ENCODE assay signal across 29 cellular contexts in genomic region chr5:42109006-42109572, GRCh38.
"Had no signal": no experiment of that assay in that cellular context is flagged by ENCODE, and none has a peak within 500 bp of the region (broad histone marks: within the 10 kb centered on the region; RNA-seq: fewer than 3 reads in every experiment).

No MANE protein-coding gene starts in this region.

- ATAC-seq: activated CD4-positive, CD25-positive, alpha-beta regulatory T cell treated with anti-CD3 and anti-CD28 coated beads, Interleukin-2, amount 50 U/mL, for 24 hours; esophagus mucosa; naive thymus-derived CD8-positive, alpha-beta T cell; stimulated activated effector memory CD8-positive, alpha-beta T cell treated with anti-CD3 and anti-CD28 coated beads, Interleukin-12 subunit alpha, Interleukin-12 subunit beta, amount 100 ng/mL, for 72 hours had no signal

- H3K27ac Mint-ChIP-seq: activated naive CD4-positive, alpha-beta T cell treated with anti-CD3 and anti-CD28 coated beads, Interleukin-2, amount 10 ng/mL, durations not matched to agents 7 days and 5 days; activated naive CD8-positive, alpha-beta T cell treated with anti-CD3 and anti-CD28 coated beads, Interleukin-2, amount 10 ng/mL, durations not matched to agents 7 days and 5 days; activated T-cell treated with anti-CD3 and anti-CD28 coated beads, Interleukin-2, amount 50 U/mL, for 24 hours; stimulated activated effector memory CD8-positive, alpha-beta T cell treated with anti-CD3 and anti-CD28 coated beads, Interleukin-12 subunit alpha, Interleukin-12 subunit beta, amount 100 ng/mL, for 72 hours; stimulated activated naive CD8-positive, alpha-beta T cell treated with anti-CD3 and anti-CD28 coated beads, Interleukin-15, Interleukin-2, amounts not matched to agents 100 ng/mL and 50 ng/mL, for 24 hours; type B pancreatic cell had no signal

- DNase-seq: activated CD4-positive, alpha-beta T cell treated with anti-CD3 and anti-CD28 coated beads for 48 hours; activated CD4-positive, alpha-beta T cell treated with anti-CD3 and anti-CD28 coated beads, Interleukin-2, amount 50 U/mL, for 48 hours; activated CD8-positive, alpha-beta memory T cell treated with anti-CD3 and anti-CD28 coated beads, Interleukin-2, amount 50 U/mL, for 4 hours; activated gamma-delta T cell; activated naive CD4-positive, alpha-beta T cell treated with anti-CD3 and anti-CD28 coated beads, Interleukin-2, amount 10 ng/mL, durations not matched to agents 7 days and 5 days; activated naive CD8-positive, alpha-beta T cell treated with anti-CD3 and anti-CD28 coated beads, Interleukin-2, amount 10 ng/mL, durations not matched to agents 7 days and 5 days; activated T-cell treated with anti-CD3 and anti-CD28 coated beads, Interleukin-2, amount 50 U/mL, for 24 hours; central memory CD4-positive, alpha-beta T cell; head of caudate nucleus; hypothalamus; naive thymus-derived CD8-positive, alpha-beta T cell; nucleus accumbens; pancreas; retina; sigmoid colon; small intestine; stimulated activated CD4-positive, alpha-beta T cell treated with anti-CD3 and anti-CD28 coated beads, Interleukin-4, amount 100 ng/mL, for 24 hours; T-helper 9 cell; uterus had no signal

- H3K27ac ChIP-seq: ascending aorta, pancreas, prostate gland, sigmoid colon, thoracic aorta, uterus, VCaP had no signal

- H3K27me3 Mint-ChIP-seq: activated naive CD4-positive, alpha-beta T cell treated with anti-CD3 and anti-CD28 coated beads, Interleukin-2, amount 10 ng/mL, durations not matched to agents 7 days and 5 days; activated naive CD8-positive, alpha-beta T cell treated with anti-CD3 and anti-CD28 coated beads, Interleukin-2, amount 10 ng/mL, durations not matched to agents 7 days and 5 days; stimulated activated naive CD8-positive, alpha-beta T cell treated with anti-CD3 and anti-CD28 coated beads, Interleukin-15, Interleukin-2, amounts not matched to agents 100 ng/mL and 50 ng/mL, for 24 hours; type B pancreatic cell had no signal

- H3K4me1 ChIP-seq: ascending aorta, pancreas, prostate gland, sigmoid colon, uterus had no signal

- H3K4me1 Mint-ChIP-seq: activated naive CD4-positive, alpha-beta T cell treated with anti-CD3 and anti-CD28 coated beads, Interleukin-2, amount 10 ng/mL, durations not matched to agents 7 days and 5 days; activated naive CD8-positive, alpha-beta T cell treated with anti-CD3 and anti-CD28 coated beads, Interleukin-2, amount 10 ng/mL, durations not matched to agents 7 days and 5 days; naive thymus-derived CD8-positive, alpha-beta T cell; neural crest cell had no signal

- H3K36me3 Mint-ChIP-seq: activated naive CD4-positive, alpha-beta T cell treated with anti-CD3 and anti-CD28 coated beads, Interleukin-2, amount 10 ng/mL, durations not matched to agents 7 days and 5 days; activated naive CD8-positive, alpha-beta T cell treated with anti-CD3 and anti-CD28 coated beads, Interleukin-2, amount 10 ng/mL, durations not matched to agents 7 days and 5 days; stimulated activated effector memory CD8-positive, alpha-beta T cell treated with anti-CD3 and anti-CD28 coated beads, Interleukin-12 subunit alpha, Interleukin-12 subunit beta, amount 100 ng/mL, for 72 hours; type B pancreatic cell had no signal

- H3K4me3 Mint-ChIP-seq: activated naive CD4-positive, alpha-beta T cell treated with anti-CD3 and anti-CD28 coated beads, Interleukin-2, amount 10 ng/mL, durations not matched to agents 7 days and 5 days; activated naive CD8-positive, alpha-beta T cell treated with anti-CD3 and anti-CD28 coated beads, Interleukin-2, amount 10 ng/mL, durations not matched to agents 7 days and 5 days; activated T-cell treated with anti-CD3 and anti-CD28 coated beads, Interleukin-2, amount 50 U/mL, for 24 hours; naive thymus-derived CD8-positive, alpha-beta T cell; neural crest cell; stimulated activated effector memory CD8-positive, alpha-beta T cell treated with anti-CD3 and anti-CD28 coated beads, Interleukin-12 subunit alpha, Interleukin-12 subunit beta, amount 100 ng/mL, for 72 hours; stimulated activated naive CD8-positive, alpha-beta T cell treated with anti-CD3 and anti-CD28 coated beads, Interleukin-15, Interleukin-2, amounts not matched to agents 100 ng/mL and 50 ng/mL, for 24 hours; type B pancreatic cell had no signal

- H3K36me3 ChIP-seq: ascending aorta, pancreas, prostate gland, sigmoid colon, thoracic aorta, uterus had no signal

- H3K4me3 ChIP-seq: ascending aorta, pancreas, prostate gland, sigmoid colon, thoracic aorta, uterus had no signal

- H3K27me3 ChIP-seq: ascending aorta, pancreas, sigmoid colon, uterus had no signal

- H3K9me3 ChIP-seq: ascending aorta, pancreas, prostate gland, sigmoid colon, thoracic aorta, uterus had no signal
